29 cellular contexts compared by ENCODE assay signal in the genomic region with DNA sequence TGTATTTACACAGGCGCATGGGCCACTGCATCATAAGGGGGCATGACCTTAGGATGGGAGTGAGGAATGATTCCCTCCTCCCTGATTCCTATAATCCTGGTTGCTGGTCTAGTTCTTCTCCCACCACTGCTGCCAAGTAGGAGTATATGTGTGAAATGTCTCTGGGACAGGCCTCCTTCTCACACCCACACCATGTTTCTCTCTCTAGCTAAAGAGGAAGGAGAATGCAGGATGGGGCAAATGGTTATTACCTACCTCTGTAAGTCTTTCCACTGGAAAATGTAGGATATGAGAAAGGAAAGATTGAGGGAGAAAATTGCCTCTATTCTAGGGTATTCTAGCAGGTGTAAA.
DNase-seq lines count a peak whose midpoint lies in the region; ATAC-seq, FAIRE-seq and TF ChIP-seq lines count a peak whose summit lies in the region.
"Had no signal": no experiment of that assay in that cellular context is flagged by ENCODE, and none has a peak within 500 bp of the region (broad histone marks: within the 10 kb centered on the region; RNA-seq: fewer than 3 reads in every experiment).

No MANE protein-coding gene starts in this region.

- H3K9ac ChIP-seq in SK-N-SH (no peak overlapping the region), astrocyte (ENCODE audit: low read length) (peak overlapping the region; percentile 9), mesenchymal stem cell (ENCODE audit: low read length) (no peak overlapping the region)
- H3K9ac ChIP-seq: neural progenitor cell had no signal

- H3K18ac ChIP-seq in mesenchymal stem cell (ENCODE audit: low read depth in 1 of 2, low read length in 2 of 2): peak overlapping the region in 1 of 2 experiments; percentile 54

- no peaks in the 10 kb centered on the region for H3K27me3 ChIP-seq in SK-N-SH (ENCODE audit: insufficient read depth)
- no peaks in the 10 kb centered on the region for H3K27me3 ChIP-seq in astrocyte (ENCODE audit: insufficient read depth, low read length)
- no peaks in the 10 kb centered on the region for H3K27me3 ChIP-seq in mesenchymal stem cell (ENCODE audit: control insufficient read depth in 1 of 2, insufficient read depth in 1 of 2, low read length in 2 of 2)
- no peaks in the 10 kb centered on the region for H3K27me3 ChIP-seq in thoracic aorta (replicated peaks; ENCODE audit: insufficient read depth)
- H3K27me3 ChIP-seq in WERI-Rb-1 (ENCODE audit: insufficient read depth, low read depth, severe bottlenecking): no peaks in the 10 kb centered on the region
- H3K27me3 ChIP-seq: body of pancreas, heart left ventricle, MG63, neural progenitor cell, testis had no signal

- no peak overlapping the region for H2BK120ac ChIP-seq in mesenchymal stem cell (ENCODE audit: low read depth, low read length)

- H3K4me3 Mint-ChIP-seq in astrocyte (ENCODE audit: unreplicated experiment): no peak overlapping the region
- H3K4me3 Mint-ChIP-seq: activated CD8-positive, alpha-beta memory T cell treated with anti-CD3 and anti-CD28 coated beads, Interleukin-2, amount 10 ng/mL, durations not matched to agents 7 days and 5 days; activated naive CD8-positive, alpha-beta T cell treated with anti-CD3 and anti-CD28 coated beads, Interleukin-2, amount 50 U/mL, for 24 hours; neural progenitor cell had no signal

- H3K14ac ChIP-seq in mesenchymal stem cell (ENCODE audit: low read length in 2 of 2): peak overlapping the region in 1 of 2 experiments; percentile 61

- H3K27me3 Mint-ChIP-seq in astrocyte (ENCODE audit: low read depth, unreplicated experiment): no peaks in the 10 kb centered on the region
- H3K27me3 Mint-ChIP-seq: activated naive CD8-positive, alpha-beta T cell treated with anti-CD3 and anti-CD28 coated beads, Interleukin-2, amount 50 U/mL, for 24 hours; progenitor cell of endocrine pancreas had no signal

- H3K4me3 ChIP-seq in SK-N-SH (ENCODE audit: low read depth in 2 of 2, low read length in 1 of 2): no peak overlapping the region
- no peak overlapping the region for H3K4me3 ChIP-seq in astrocyte (ENCODE audit: insufficient read depth, low read depth, low read length)
- no peak overlapping the region for H3K4me3 ChIP-seq in mesenchymal stem cell (ENCODE audit: insufficient read depth in 1 of 2, low read depth in 1 of 2, low read length in 2 of 2)
- H3K4me3 ChIP-seq in thoracic aorta: no peak overlapping the region
- H3K4me3 ChIP-seq in WERI-Rb-1 (ENCODE audit: low read depth, low read length): no peak overlapping the region
- H3K4me3 ChIP-seq: body of pancreas, heart left ventricle, K562, lower lobe of right lung, MG63, neural progenitor cell, testis had no signal

- no peaks in the 10 kb centered on the region for H3K9me2 ChIP-seq in SK-N-SH

- H2AFZ ChIP-seq in SK-N-SH (ENCODE audit: low read depth) (no peak overlapping the region), astrocyte (ENCODE audit: low read depth, low read length) (no peak overlapping the region), mesenchymal stem cell (ENCODE audit: low read depth, low read length) (no peak overlapping the region)
- H2AFZ ChIP-seq: neural progenitor cell had no signal

- peaks cover 44% of the 10 kb centered on the region for H3F3A ChIP-seq in SK-N-SH (replicated peaks; ENCODE audit: insufficient read depth)

- H3K27ac ChIP-seq in SK-N-SH (ENCODE audit: low read depth in 2 of 2, low read length in 1 of 2) (peak overlapping the region in 1 of 2 experiments; percentile 71; a peak in 1 of 4 replicates), astrocyte (ENCODE audit: low read depth, low read length) (no peak overlapping the region), mesenchymal stem cell (ENCODE audit: low read length, poor library complexity, severe bottlenecking) (peak overlapping the region; percentile 34), thoracic aorta (peak overlapping the region; percentile 44 to 47), WERI-Rb-1 (no peak overlapping the region)
- H3K27ac ChIP-seq: 22Rv1, body of pancreas, lower lobe of right lung, neural progenitor cell, testis had no signal

- no peak overlapping the region for H3K23ac ChIP-seq in mesenchymal stem cell (ENCODE audit: low read length in 2 of 2)

- H3K36me3 Mint-ChIP-seq in astrocyte (ENCODE audit: low read depth, unreplicated experiment): no peaks in the 10 kb centered on the region
- H3K36me3 Mint-ChIP-seq: activated CD8-positive, alpha-beta memory T cell treated with anti-CD3 and anti-CD28 coated beads, Interleukin-2, amount 10 ng/mL, durations not matched to agents 7 days and 5 days had no signal

- H3K9me3 Mint-ChIP-seq in astrocyte (ENCODE audit: unreplicated experiment): peaks cover 3% of the 10 kb centered on the region
- H3K9me3 Mint-ChIP-seq: activated naive CD8-positive, alpha-beta T cell treated with anti-CD3 and anti-CD28 coated beads, Interleukin-2, amount 50 U/mL, for 24 hours had no signal

- H4K20me1 ChIP-seq in SK-N-SH (ENCODE audit: insufficient read depth) (no peaks in the 10 kb centered on the region), astrocyte (ENCODE audit: insufficient read depth, low read length) (no peaks in the 10 kb centered on the region)

- peak overlapping the region; percentile 44 to 82 for H2BK12ac ChIP-seq in mesenchymal stem cell (ENCODE audit: low read length in 2 of 2)

- peak overlapping the region; percentile 25; the same call in 1 of the 2 replicates for H3K4me2 ChIP-seq in SK-N-SH
- H3K4me2 ChIP-seq in astrocyte (ENCODE audit: low read length): no peak overlapping the region
- no peak overlapping the region for H3K4me2 ChIP-seq in mesenchymal stem cell (ENCODE audit: low read length, poor library complexity, severe bottlenecking)
- H3K4me2 ChIP-seq: neural progenitor cell had no signal

- no peaks in the 10 kb centered on the region for H3K9me3 ChIP-seq in SK-N-SH
- H3K9me3 ChIP-seq in astrocyte (ENCODE audit: insufficient read depth, low read depth, low read length): no peaks in the 10 kb centered on the region
- no peaks in the 10 kb centered on the region for H3K9me3 ChIP-seq in mesenchymal stem cell (ENCODE audit: control insufficient read depth, low read length)
- H3K9me3 ChIP-seq in thoracic aorta: no peaks in the 10 kb centered on the region
- H3K9me3 ChIP-seq in WERI-Rb-1 (ENCODE audit: severe bottlenecking): no peaks in the 10 kb centered on the region
- H3K9me3 ChIP-seq: body of pancreas, lower lobe of right lung, testis had no signal

- H3K79me1 ChIP-seq in mesenchymal stem cell (replicated peaks; ENCODE audit: low read length, poor library complexity, severe bottlenecking): peaks cover 8% of the 10 kb centered on the region

- ATAC-seq in SK-N-SH treated with all-trans-retinoic acid at 6 μM for 48 hours (no peak), thoracic aorta (ENCODE audit: insufficient number of reproducible peaks, low FRiP score, low read depth) (no peak)
- ATAC-seq: activated CD8-positive, alpha-beta memory T cell treated with anti-CD3 and anti-CD28 coated beads, Interleukin-2, amount 10 ng/mL, durations not matched to agents 7 days and 5 days; activated naive CD8-positive, alpha-beta T cell treated with anti-CD3 and anti-CD28 coated beads, Interleukin-2, amount 50 U/mL, for 24 hours; body of pancreas; K562; lower lobe of right lung; stimulated activated naive CD8-positive, alpha-beta T cell treated with anti-CD3 and anti-CD28 coated beads, Interleukin-15, Interleukin-2, amounts not matched to agents 100 U/mL and 50 U/mL, for 24 hours had no signal

- peak overlapping the region; percentile 10 for H3K27ac Mint-ChIP-seq in astrocyte (ENCODE audit: unreplicated experiment)
- H3K27ac Mint-ChIP-seq: activated CD8-positive, alpha-beta memory T cell treated with anti-CD3 and anti-CD28 coated beads, Interleukin-2, amount 10 ng/mL, durations not matched to agents 7 days and 5 days; activated naive CD8-positive, alpha-beta T cell treated with anti-CD3 and anti-CD28 coated beads, Interleukin-2, amount 50 U/mL, for 24 hours; progenitor cell of endocrine pancreas had no signal

- TF ChIP-seq CTCF in SK-N-SH (IDR thresholded peaks at IDR 0.05) (no peak), astrocyte (IDR thresholded peaks at IDR 0.05; ENCODE audit: insufficient read depth, low read depth, low read length) (no peak), thoracic aorta (IDR thresholded peaks at IDR 0.05) (no peak), WERI-Rb-1 (IDR thresholded peaks at IDR 0.05; ENCODE audit: low read depth, low read length) (no peak)

- peak overlapping the region in 1 of 2 experiments; percentile 11 for H3K4ac ChIP-seq in mesenchymal stem cell (ENCODE audit: low read depth in 1 of 2, low read length in 2 of 2)

- no peak for DNase-seq in SK-N-SH
- no peak for DNase-seq in astrocyte (ENCODE audit: low read depth)
- DNase-seq in mesenchymal stem cell: no peak
- DNase-seq in thoracic aorta (ENCODE audit: low spot score): no peak
- DNase-seq in NCI-H1436 treated with DMSO at 0.1 percent for 48 hours (lab: John Stamatoyannopoulos, UW): no peak
- no peak for DNase-seq in WERI-Rb-1
- DNase-seq in epidermal melanocyte (ENCODE audit: insufficient read length, low spot score): no peak
- DNase-seq: activated CD4-positive, alpha-beta T cell treated with anti-CD3 and anti-CD28 coated beads, Interleukin-2, amount 50 U/mL, for 1 hour; activated CD8-positive, alpha-beta memory T cell treated with anti-CD3 and anti-CD28 coated beads, Interleukin-2, amount 10 ng/mL, durations not matched to agents 7 days and 5 days; activated naive CD8-positive, alpha-beta T cell treated with anti-CD3 and anti-CD28 coated beads, Interleukin-2, amount 50 U/mL, for 24 hours; activated T-cell treated with anti-CD3 and anti-CD28 coated beads, Interleukin-2, amount 50 U/mL, for 48 hours; body of pancreas; DMS153; effector CD4-positive, alpha-beta T cell; erythroblast; GOT3; heart left ventricle; lower lobe of right lung; NCI-H2029 treated with DMSO at 0.1 percent for 48 hours; NCI-H345; NCI-H82; stimulated activated naive CD8-positive, alpha-beta T cell treated with anti-CD3 and anti-CD28 coated beads, Interleukin-15, Interleukin-2, amounts not matched to agents 100 U/mL and 50 U/mL, for 24 hours; testis had no signal

- no peak for FAIRE-seq in astrocyte (lab: Jason Lieb, UNC)
- FAIRE-seq: K562 had no signal

- H3K36me3 ChIP-seq in SK-N-SH (replicated peaks in 1 of 2; ENCODE audit: control insufficient read depth in 1 of 2, insufficient read depth in 2 of 2, low read length in 1 of 2) (no peaks in the 10 kb centered on the region), astrocyte (ENCODE audit: insufficient read depth, low read length) (no peaks in the 10 kb centered on the region), mesenchymal stem cell (ENCODE audit: control insufficient read depth in 1 of 2, insufficient read depth in 2 of 2, low read depth in 1 of 2, low read length in 2 of 2) (no peaks in the 10 kb centered on the region), thoracic aorta (no peaks in the 10 kb centered on the region), WERI-Rb-1 (no peaks in the 10 kb centered on the region)
- H3K36me3 ChIP-seq: heart left ventricle, lower lobe of right lung, MG63, neural progenitor cell had no signal

- H3K4me1 Mint-ChIP-seq in astrocyte (ENCODE audit: low read depth, unreplicated experiment): peaks cover 32% of the 10 kb centered on the region
- H3K4me1 Mint-ChIP-seq: activated CD8-positive, alpha-beta memory T cell treated with anti-CD3 and anti-CD28 coated beads, Interleukin-2, amount 10 ng/mL, durations not matched to agents 7 days and 5 days; activated naive CD8-positive, alpha-beta T cell treated with anti-CD3 and anti-CD28 coated beads, Interleukin-2, amount 50 U/mL, for 24 hours had no signal

- peak overlapping the region; percentile 33 for H4K8ac ChIP-seq in mesenchymal stem cell (ENCODE audit: low read length)

- peaks cover 12% of the 10 kb centered on the region; the same call in 1 of the 2 replicates for H3K79me2 ChIP-seq in SK-N-SH (ENCODE audit: insufficient read depth)
- H3K79me2 ChIP-seq in astrocyte (ENCODE audit: insufficient read depth, low read length): no peaks in the 10 kb centered on the region

- TF ChIP-seq EP300 in SK-N-SH (IDR thresholded peaks at IDR 0.05; ENCODE audit: borderline replicate concordance in 1 of 2, low read depth in 1 of 2, low read length in 1 of 2): no peak

- no peak overlapping the region for H2BK5ac ChIP-seq in mesenchymal stem cell (ENCODE audit: low read depth, low read length, poor library complexity, severe bottlenecking)

- no peak overlapping the region for H4K91ac ChIP-seq in mesenchymal stem cell (ENCODE audit: low read length)

- CTCF ChIA-PET in SK-N-SH (lab: Yijun Ruan, JAX): interaction anchor here (1.0 to 1.1 kb wide), 2 partner anchors 14 to 159 kb away, joined by 3 to 4 read pairs; a partner anchor contains a TSS

- POLR2A ChIA-PET in SK-N-SH (lab: Yijun Ruan, JAX): no interaction called here

- no peak overlapping the region for H2BK15ac ChIP-seq in mesenchymal stem cell (ENCODE audit: low read depth, poor library complexity, severe bottlenecking)

- no peak overlapping the region for H2AK5ac ChIP-seq in mesenchymal stem cell (ENCODE audit: low read length, severe bottlenecking)

- TF ChIP-seq RAD21 in SK-N-SH (IDR thresholded peaks at IDR 0.05; ENCODE audit: low read length): no peak

- peaks cover 8 to 50% of the 10 kb centered on the region in 2 experiments; a peak in 3 of 4 replicates for H3K4me1 ChIP-seq in SK-N-SH (ENCODE audit: control insufficient read depth in 1 of 2, insufficient read depth in 2 of 2, low read depth in 1 of 2, low read length in 1 of 2)
- H3K4me1 ChIP-seq in astrocyte (ENCODE audit: insufficient read depth, low read length): peaks cover 36% of the 10 kb centered on the region
- peaks cover 6% of the 10 kb centered on the region for H3K4me1 ChIP-seq in mesenchymal stem cell (ENCODE audit: control insufficient read depth, insufficient read depth, low read depth, low read length)
- peaks cover 19 to 46% of the 10 kb centered on the region in 2 donors for H3K4me1 ChIP-seq in thoracic aorta (ENCODE audit: control insufficient read depth in 1 of 2, low read depth in 2 of 2)

- WGBS in SK-N-SH (ENCODE audit: low lambda C conversion rate): 100% methylated on average over 1 of the region's 1 CpG
- no CpG with 5 or more reads among the region's 1 CpG for WGBS in mesenchymal stem cell

Comparison
In these comparisons a context has a peak if more than half of its experiments do, and no peak if none do; other contexts are left out.
1. H3K27ac ChIP-seq: peak in mesenchymal stem cell (single experiment) and thoracic aorta (2 of 2); none in astrocyte (single experiment) and WERI-Rb-1 (single experiment).